Comparison of ENCODE assay signal across 1 cellular context in the genomic region with DNA sequence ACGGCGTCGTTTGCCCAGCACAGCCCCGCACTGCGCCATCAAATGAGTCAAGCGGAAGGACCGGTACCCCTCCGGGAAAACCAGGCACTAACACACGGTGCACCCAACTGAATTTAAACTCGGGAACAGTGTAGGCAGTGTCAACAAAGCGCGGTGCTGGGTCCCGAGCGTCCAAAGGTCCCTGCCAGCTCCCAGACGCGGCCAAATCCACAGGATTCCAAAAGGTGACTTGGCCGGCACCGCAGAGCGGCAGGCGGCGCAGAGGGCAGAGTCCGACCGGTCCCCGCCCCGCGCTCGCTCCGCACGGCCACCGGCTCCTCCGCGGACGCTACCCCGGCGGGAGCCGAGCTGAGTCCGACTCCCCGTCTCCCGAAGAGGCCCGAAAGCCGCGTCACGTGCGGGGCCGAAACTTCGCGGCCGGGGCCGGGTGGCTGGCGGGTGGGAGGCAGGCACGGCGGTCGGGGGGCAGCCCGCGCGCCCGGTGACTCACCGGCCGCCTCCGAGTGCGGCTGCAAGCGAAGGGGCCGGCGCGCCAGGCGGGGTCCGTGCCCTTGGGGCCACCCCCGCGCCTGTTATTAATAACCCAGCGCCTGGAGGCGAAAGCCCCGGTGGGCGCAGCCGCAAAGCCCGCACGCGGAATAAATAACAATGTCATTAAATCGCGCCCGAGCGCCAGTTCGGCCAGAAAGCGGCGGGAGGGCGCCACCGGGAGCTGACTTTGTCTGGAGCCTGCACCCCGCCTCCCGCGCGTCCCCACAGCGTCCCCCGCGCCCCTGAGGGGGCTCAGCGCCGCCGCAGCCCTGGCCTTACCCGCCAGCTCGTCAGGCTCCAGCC.
TF ChIP-seq lines count a peak whose summit lies in the region.

No MANE protein-coding gene starts in this region.

TF ChIP-seq in HepG2, 621 proteins besides CTCF, POLR2A, EP300 and RAD21 (continued from another document and continues in another):
- TF ChIP-seq, protein P1, sequence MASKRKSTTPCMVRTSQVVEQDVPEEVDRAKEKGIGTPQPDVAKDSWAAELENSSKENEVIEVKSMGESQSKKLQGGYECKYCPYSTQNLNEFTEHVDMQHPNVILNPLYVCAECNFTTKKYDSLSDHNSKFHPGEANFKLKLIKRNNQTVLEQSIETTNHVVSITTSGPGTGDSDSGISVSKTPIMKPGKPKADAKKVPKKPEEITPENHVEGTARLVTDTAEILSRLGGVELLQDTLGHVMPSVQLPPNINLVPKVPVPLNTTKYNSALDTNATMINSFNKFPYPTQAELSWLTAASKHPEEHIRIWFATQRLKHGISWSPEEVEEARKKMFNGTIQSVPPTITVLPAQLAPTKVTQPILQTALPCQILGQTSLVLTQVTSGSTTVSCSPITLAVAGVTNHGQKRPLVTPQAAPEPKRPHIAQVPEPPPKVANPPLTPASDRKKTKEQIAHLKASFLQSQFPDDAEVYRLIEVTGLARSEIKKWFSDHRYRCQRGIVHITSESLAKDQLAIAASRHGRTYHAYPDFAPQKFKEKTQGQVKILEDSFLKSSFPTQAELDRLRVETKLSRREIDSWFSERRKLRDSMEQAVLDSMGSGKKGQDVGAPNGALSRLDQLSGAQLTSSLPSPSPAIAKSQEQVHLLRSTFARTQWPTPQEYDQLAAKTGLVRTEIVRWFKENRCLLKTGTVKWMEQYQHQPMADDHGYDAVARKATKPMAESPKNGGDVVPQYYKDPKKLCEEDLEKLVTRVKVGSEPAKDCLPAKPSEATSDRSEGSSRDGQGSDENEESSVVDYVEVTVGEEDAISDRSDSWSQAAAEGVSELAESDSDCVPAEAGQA (IDR thresholded peaks at IDR 0.05; ENCODE audit: low read depth), result no peak
- TF ChIP-seq, protein P1 (CRISPR knock-in tag; IDR thresholded peaks at IDR 0.05; ENCODE audit: borderline replicate concordance), result 0 out of 2 replicates have a peak, but pooled peaks have one; percentile 20
- TF ChIP-seq, protein P2, sequence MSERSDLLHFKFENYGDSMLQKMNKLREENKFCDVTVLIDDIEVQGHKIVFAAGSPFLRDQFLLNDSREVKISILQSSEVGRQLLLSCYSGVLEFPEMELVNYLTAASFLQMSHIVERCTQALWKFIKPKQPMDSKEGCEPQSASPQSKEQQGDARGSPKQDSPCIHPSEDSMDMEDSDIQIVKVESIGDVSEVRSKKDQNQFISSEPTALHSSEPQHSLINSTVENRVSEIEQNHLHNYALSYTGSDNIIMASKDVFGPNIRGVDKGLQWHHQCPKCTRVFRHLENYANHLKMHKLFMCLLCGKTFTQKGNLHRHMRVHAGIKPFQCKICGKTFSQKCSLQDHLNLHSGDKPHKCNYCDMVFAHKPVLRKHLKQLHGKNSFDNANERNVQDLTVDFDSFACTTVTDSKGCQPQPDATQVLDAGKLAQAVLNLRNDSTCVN (CRISPR knock-in tag; IDR thresholded peaks at IDR 0.05; ENCODE audit: borderline replicate concordance), result peak; percentile 72
- TF ChIP-seq ZNF224 (CRISPR knock-in tag; IDR thresholded peaks at IDR 0.05) (no peak), MXD4 (CRISPR knock-in tag; IDR thresholded peaks at IDR 0.05) (peak; percentile 77; the same call in 1 of the 2 replicates), NR2F1 (CRISPR knock-in tag; IDR thresholded peaks at IDR 0.05) (peak in 1 of 2 experiments; percentile 26; a peak in 1 of 4 replicates), CREB1 (IDR thresholded peaks at IDR 0.05) (no peak; the same call in 1 of the 2 replicates), CREB1 (CRISPR knock-in tag; IDR thresholded peaks at IDR 0.05) (no peak; the same call in 1 of the 2 replicates), REPIN1 (CRISPR knock-in tag; IDR thresholded peaks at IDR 0.05; ENCODE audit: borderline replicate concordance, low read depth) (peak; percentile 88), HDAC2 (CRISPR knock-in tag; IDR thresholded peaks at IDR 0.05) (peak; percentile 76), SYNCRIP (IDR thresholded peaks at IDR 0.05; ENCODE audit: insufficient read depth, low read depth, low read length) (no peak), SMC3 (IDR thresholded peaks at IDR 0.05; ENCODE audit: low read length) (no peak), ZNF616 (CRISPR knock-in tag; IDR thresholded peaks at IDR 0.05; ENCODE audit: low read depth) (no peak), ZNF225 (CRISPR knock-in tag; IDR thresholded peaks at IDR 0.05) (peak; percentile 86), ZNF547 (CRISPR knock-in tag; IDR thresholded peaks at IDR 0.05) (no peak), RBM39 (IDR thresholded peaks at IDR 0.05; ENCODE audit: low read depth, low read length, poor library complexity, severe bottlenecking) (peak; percentile 77), ZNF737 (CRISPR knock-in tag; IDR thresholded peaks at IDR 0.05; ENCODE audit: borderline replicate concordance) (no peak), NKX3-1 (CRISPR knock-in tag; IDR thresholded peaks at IDR 0.05) (peak; percentile 19; the same call in 1 of the 2 replicates), ZNF577 (CRISPR knock-in tag; IDR thresholded peaks at IDR 0.05; ENCODE audit: borderline replicate concordance, low read depth) (no peak), ZNF354B (CRISPR knock-in tag; IDR thresholded peaks at IDR 0.05) (0 out of 2 replicates have a peak, but pooled peaks have one; percentile 54), ZBTB20 (CRISPR knock-in tag; IDR thresholded peaks at IDR 0.05; ENCODE audit: borderline replicate concordance, low read depth) (no peak), RCOR2 (CRISPR knock-in tag; IDR thresholded peaks at IDR 0.05) (peak; percentile 57; the same call in 1 of the 2 replicates), IRX3 (CRISPR knock-in tag; IDR thresholded peaks at IDR 0.05; ENCODE audit: borderline replicate concordance, low read depth) (no peak), NFE2L2 (IDR thresholded peaks at IDR 0.05; ENCODE audit: low read length) (no peak), ZNF672 (CRISPR knock-in tag; IDR thresholded peaks at IDR 0.05) (no peak), KLF12 (CRISPR knock-in tag; IDR thresholded peaks at IDR 0.05; ENCODE audit: borderline replicate concordance) (no peak), CAMTA2 (CRISPR knock-in tag; IDR thresholded peaks at IDR 0.05; ENCODE audit: borderline replicate concordance) (no peak), ZNF251 (CRISPR knock-in tag; IDR thresholded peaks at IDR 0.05) (no peak), PTBP1 (IDR thresholded peaks at IDR 0.05; ENCODE audit: low read depth, low read length, poor library complexity, severe bottlenecking) (no peak), TMF1 (CRISPR knock-in tag; IDR thresholded peaks at IDR 0.05; ENCODE audit: low read depth) (peak; percentile 82)
- TF ChIP-seq, protein P3, sequence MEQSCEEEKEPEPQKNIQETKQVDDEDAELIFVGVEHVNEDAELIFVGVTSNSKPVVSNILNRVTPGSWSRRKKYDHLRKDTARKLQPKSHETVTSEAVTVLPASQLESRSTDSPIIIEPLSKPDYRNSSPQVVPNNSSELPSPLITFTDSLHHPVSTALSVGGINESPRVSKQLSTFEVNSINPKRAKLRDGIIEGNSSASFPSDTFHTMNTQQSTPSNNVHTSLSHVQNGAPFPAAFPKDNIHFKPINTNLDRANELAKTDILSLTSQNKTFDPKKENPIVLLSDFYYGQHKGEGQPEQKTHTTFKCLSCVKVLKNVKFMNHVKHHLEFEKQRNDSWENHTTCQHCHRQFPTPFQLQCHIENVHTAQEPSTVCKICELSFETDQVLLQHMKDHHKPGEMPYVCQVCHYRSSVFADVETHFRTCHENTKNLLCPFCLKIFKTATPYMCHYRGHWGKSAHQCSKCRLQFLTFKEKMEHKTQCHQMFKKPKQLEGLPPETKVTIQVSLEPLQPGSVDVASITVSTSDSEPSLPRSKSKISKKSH (CRISPR knock-in tag; IDR thresholded peaks at IDR 0.05; ENCODE audit: borderline replicate concordance), result no peak; the same call in 1 of the 2 replicates
- TF ChIP-seq, protein P4, sequence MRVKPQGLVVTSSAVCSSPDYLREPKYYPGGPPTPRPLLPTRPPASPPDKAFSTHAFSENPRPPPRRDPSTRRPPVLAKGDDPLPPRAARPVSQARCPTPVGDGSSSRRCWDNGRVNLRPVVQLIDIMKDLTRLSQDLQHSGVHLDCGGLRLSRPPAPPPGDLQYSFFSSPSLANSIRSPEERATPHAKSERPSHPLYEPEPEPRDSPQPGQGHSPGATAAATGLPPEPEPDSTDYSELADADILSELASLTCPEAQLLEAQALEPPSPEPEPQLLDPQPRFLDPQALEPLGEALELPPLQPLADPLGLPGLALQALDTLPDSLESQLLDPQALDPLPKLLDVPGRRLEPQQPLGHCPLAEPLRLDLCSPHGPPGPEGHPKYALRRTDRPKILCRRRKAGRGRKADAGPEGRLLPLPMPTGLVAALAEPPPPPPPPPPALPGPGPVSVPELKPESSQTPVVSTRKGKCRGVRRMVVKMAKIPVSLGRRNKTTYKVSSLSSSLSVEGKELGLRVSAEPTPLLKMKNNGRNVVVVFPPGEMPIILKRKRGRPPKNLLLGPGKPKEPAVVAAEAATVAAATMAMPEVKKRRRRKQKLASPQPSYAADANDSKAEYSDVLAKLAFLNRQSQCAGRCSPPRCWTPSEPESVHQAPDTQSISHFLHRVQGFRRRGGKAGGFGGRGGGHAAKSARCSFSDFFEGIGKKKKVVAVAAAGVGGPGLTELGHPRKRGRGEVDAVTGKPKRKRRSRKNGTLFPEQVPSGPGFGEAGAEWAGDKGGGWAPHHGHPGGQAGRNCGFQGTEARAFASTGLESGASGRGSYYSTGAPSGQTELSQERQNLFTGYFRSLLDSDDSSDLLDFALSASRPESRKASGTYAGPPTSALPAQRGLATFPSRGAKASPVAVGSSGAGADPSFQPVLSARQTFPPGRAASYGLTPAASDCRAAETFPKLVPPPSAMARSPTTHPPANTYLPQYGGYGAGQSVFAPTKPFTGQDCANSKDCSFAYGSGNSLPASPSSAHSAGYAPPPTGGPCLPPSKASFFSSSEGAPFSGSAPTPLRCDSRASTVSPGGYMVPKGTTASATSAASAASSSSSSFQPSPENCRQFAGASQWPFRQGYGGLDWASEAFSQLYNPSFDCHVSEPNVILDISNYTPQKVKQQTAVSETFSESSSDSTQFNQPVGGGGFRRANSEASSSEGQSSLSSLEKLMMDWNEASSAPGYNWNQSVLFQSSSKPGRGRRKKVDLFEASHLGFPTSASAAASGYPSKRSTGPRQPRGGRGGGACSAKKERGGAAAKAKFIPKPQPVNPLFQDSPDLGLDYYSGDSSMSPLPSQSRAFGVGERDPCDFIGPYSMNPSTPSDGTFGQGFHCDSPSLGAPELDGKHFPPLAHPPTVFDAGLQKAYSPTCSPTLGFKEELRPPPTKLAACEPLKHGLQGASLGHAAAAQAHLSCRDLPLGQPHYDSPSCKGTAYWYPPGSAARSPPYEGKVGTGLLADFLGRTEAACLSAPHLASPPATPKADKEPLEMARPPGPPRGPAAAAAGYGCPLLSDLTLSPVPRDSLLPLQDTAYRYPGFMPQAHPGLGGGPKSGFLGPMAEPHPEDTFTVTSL (CRISPR knock-in tag; IDR thresholded peaks at IDR 0.05; ENCODE audit: borderline replicate concordance), result no peak
- TF ChIP-seq, protein P5, sequence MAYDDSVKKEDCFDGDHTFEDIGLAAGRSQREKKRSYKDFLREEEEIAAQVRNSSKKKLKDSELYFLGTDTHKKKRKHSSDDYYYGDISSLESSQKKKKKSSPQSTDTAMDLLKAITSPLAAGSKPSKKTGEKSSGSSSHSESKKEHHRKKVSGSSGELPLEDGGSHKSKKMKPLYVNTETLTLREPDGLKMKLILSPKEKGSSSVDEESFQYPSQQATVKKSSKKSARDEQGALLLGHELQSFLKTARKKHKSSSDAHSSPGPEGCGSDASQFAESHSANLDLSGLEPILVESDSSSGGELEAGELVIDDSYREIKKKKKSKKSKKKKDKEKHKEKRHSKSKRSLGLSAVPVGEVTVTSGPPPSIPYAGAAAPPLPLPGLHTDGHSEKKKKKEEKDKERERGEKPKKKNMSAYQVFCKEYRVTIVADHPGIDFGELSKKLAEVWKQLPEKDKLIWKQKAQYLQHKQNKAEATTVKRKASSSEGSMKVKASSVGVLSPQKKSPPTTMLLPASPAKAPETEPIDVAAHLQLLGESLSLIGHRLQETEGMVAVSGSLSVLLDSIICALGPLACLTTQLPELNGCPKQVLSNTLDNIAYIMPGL (CRISPR knock-in tag; IDR thresholded peaks at IDR 0.05; ENCODE audit: borderline replicate concordance in 1 of 2, low read depth in 1 of 2), result peak; percentile 81 to 84; a peak in 3 of 4 replicates
